Comparison of ENCODE assay signal across 4 cellular contexts in genomic region chr12:56963557-56963956, GRCh38. TPM values are rescaled to one million over a fixed set of nuclear protein-coding genes. Genes with fewer than 3 reads are reported as not detected.
"Had no signal": no experiment of that assay in that cellular context is flagged by ENCODE, and none has a peak within 500 bp of the region (broad histone marks: within the 10 kb centered on the region; RNA-seq: fewer than 3 reads in every experiment).

No MANE protein-coding gene starts in this region.

RNA-seq across cellular contexts. Expression of gene RDH16, which starts 6.1 kb away (rescaled TPM):
- total RNA-seq: LHCN-M2, M059J had no signal

RNA-seq across cellular contexts. Expression of gene SDR9C7, which starts 29.3 kb away (rescaled TPM):
- total RNA-seq: LHCN-M2, M059J, MCF 10A, NCI-H460 had no signal

RNA-seq across cellular contexts. Expression of gene TAC3, which starts 52.8 kb away (rescaled TPM):
- total RNA-seq: M059J, MCF 10A, NCI-H460 had no signal
